ENCODE assay signal across 18 cellular contexts in the genomic region with DNA sequence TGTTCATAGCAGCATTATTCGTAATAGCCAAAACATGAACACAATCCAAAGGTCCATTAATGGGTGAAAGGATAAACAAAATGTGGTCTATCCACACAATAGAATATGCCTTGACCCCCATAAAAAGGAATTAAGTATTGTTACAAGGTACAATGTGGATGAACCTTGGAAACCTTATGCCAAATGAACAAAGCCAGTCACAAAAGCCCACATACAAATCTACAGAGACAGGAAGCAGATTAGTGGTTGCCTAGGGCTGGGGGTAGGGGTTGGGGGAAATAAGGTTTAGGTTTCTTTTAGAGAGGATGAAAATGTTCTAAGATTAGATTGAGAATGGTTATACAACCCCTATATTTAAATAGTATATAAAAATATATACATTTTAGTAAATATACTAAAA. TPM values are rescaled to one million over a fixed set of nuclear protein-coding genes. Genes with fewer than 3 reads are reported as not detected.
DNase-seq lines count a peak whose midpoint lies in the region; ATAC-seq and TF ChIP-seq lines count a peak whose summit lies in the region.
"Had no signal": no experiment of that assay in that cellular context is flagged by ENCODE, and none has a peak within 500 bp of the region (broad histone marks: within the 10 kb centered on the region; RNA-seq: fewer than 3 reads in every experiment).

No MANE protein-coding gene starts in this region.

- no peaks in the 10 kb centered on the region for H3K36me3 ChIP-seq in adrenal gland (replicated peaks in 1 of 2)

- no peaks in the 10 kb centered on the region for H3K36me3 Mint-ChIP-seq in activated naive CD4-positive, alpha-beta T cell treated with anti-CD3 and anti-CD28 coated beads, Interleukin-2, amount 50 U/mL, for 24 hours
- no peaks in the 10 kb centered on the region for H3K36me3 Mint-ChIP-seq in T-helper 17 cell (ENCODE audit: low read depth)
- H3K36me3 Mint-ChIP-seq in stimulated activated effector memory CD8-positive, alpha-beta T cell treated with anti-CD3 and anti-CD28 coated beads, Interleukin-12 subunit alpha, Interleukin-12 subunit beta, amount 100 ng/mL, for 72 hours, result peaks cover 30% of the 10 kb centered on the region

- TF ChIP-seq CTCF in adrenal gland (IDR thresholded peaks at IDR 0.05), result no peak

- peaks cover 96% of the 10 kb centered on the region for H3K4me1 Mint-ChIP-seq in activated naive CD4-positive, alpha-beta T cell treated with anti-CD3 and anti-CD28 coated beads, Interleukin-2, amount 50 U/mL, for 24 hours
- peaks cover 69% of the 10 kb centered on the region for H3K4me1 Mint-ChIP-seq in T-helper 17 cell
- peaks cover 93% of the 10 kb centered on the region for H3K4me1 Mint-ChIP-seq in stimulated activated effector memory CD8-positive, alpha-beta T cell treated with anti-CD3 and anti-CD28 coated beads, Interleukin-12 subunit alpha, Interleukin-12 subunit beta, amount 100 ng/mL, for 72 hours

- H3K27ac Mint-ChIP-seq in activated naive CD4-positive, alpha-beta T cell treated with anti-CD3 and anti-CD28 coated beads, Interleukin-2, amount 50 U/mL, for 24 hours, result peak overlapping the region; percentile 88
- H3K27ac Mint-ChIP-seq in T-helper 17 cell, result peak overlapping the region; percentile 95
- peak overlapping the region; percentile 86 for H3K27ac Mint-ChIP-seq in stimulated activated effector memory CD8-positive, alpha-beta T cell treated with anti-CD3 and anti-CD28 coated beads, Interleukin-12 subunit alpha, Interleukin-12 subunit beta, amount 100 ng/mL, for 72 hours
- H3K27ac Mint-ChIP-seq: memory B cell had no signal

- H3K27ac ChIP-seq in adrenal gland, result no peak overlapping the region

- H3K27me3 ChIP-seq in adrenal gland, result no peaks in the 10 kb centered on the region

- TF ChIP-seq POLR2A in adrenal gland (IDR thresholded peaks at IDR 0.05), result no peak

- no peaks in the 10 kb centered on the region for H3K27me3 Mint-ChIP-seq in activated naive CD4-positive, alpha-beta T cell treated with anti-CD3 and anti-CD28 coated beads, Interleukin-2, amount 50 U/mL, for 24 hours
- no peaks in the 10 kb centered on the region for H3K27me3 Mint-ChIP-seq in T-helper 17 cell
- H3K27me3 Mint-ChIP-seq: memory B cell, naive B cell had no signal

- 97 to 100% (median 100%) methylated on average over 1 of the region's 1 CpG for WGBS in adrenal gland, 4 donors

- H3K9me3 ChIP-seq in T-helper 17 cell (ENCODE audit: control insufficient read depth, low read length, poor library complexity, severe bottlenecking) (no peaks in the 10 kb centered on the region), adrenal gland (replicated peaks in 1 of 3) (no peaks in the 10 kb centered on the region)
- H3K9me3 ChIP-seq: Caco-2 had no signal

- peak overlapping the region; percentile 47 for H3K4me3 Mint-ChIP-seq in activated naive CD4-positive, alpha-beta T cell treated with anti-CD3 and anti-CD28 coated beads, Interleukin-2, amount 50 U/mL, for 24 hours
- H3K4me3 Mint-ChIP-seq in T-helper 17 cell, result peak overlapping the region; percentile 44
- H3K4me3 Mint-ChIP-seq in stimulated activated effector memory CD8-positive, alpha-beta T cell treated with anti-CD3 and anti-CD28 coated beads, Interleukin-12 subunit alpha, Interleukin-12 subunit beta, amount 100 ng/mL, for 72 hours, result peak overlapping the region; percentile 14
- H3K4me3 Mint-ChIP-seq: activated T-cell treated with anti-CD3 and anti-CD28 coated beads, Interleukin-2, amount 50 U/mL, for 4 hours; memory B cell; naive B cell had no signal

- intact Hi-C loops in adrenal gland (cut with DNase I), result no loop called here

- H3K4me1 ChIP-seq in adrenal gland (replicated peaks in 1 of 2), result peaks cover 8 to 49% of the 10 kb centered on the region in 2 donors

- no peak for DNase-seq in activated naive CD4-positive, alpha-beta T cell treated with anti-CD3 and anti-CD28 coated beads, Interleukin-2, amount 50 U/mL, for 16 hours
- no peak for DNase-seq in T-helper 17 cell
- peak; percentile 42 for DNase-seq in central memory CD4-positive, alpha-beta T cell
- DNase-seq in stimulated activated effector memory CD8-positive, alpha-beta T cell treated with anti-CD3 and anti-CD28 coated beads, Interleukin-12 subunit alpha, Interleukin-12 subunit beta, amount 100 ng/mL, for 72 hours (ENCODE audit: low spot score in 2 of 2), result no peak
- DNase-seq in adrenal gland, result no peak
- DNase-seq in RKO (ENCODE audit: low spot score), result no peak
- no peak for DNase-seq in HuH-7 (ENCODE audit: low spot score)
- DNase-seq: activated CD4-positive, CD25-positive, alpha-beta regulatory T cell treated with anti-CD3 and anti-CD28 coated beads, Interleukin-2, amount 50 U/mL, for 72 hours; activated T-cell treated with anti-CD3 and anti-CD28 coated beads, Interleukin-2, amount 50 U/mL, for 4 hours; anterior cingulate cortex; Caco-2; GOT3; islet precursor cell; naive B cell; NCI-H1105; NCI-H526 had no signal

- H3K9me3 Mint-ChIP-seq in activated naive CD4-positive, alpha-beta T cell treated with anti-CD3 and anti-CD28 coated beads, Interleukin-2, amount 50 U/mL, for 24 hours, result no peaks in the 10 kb centered on the region
- no peaks in the 10 kb centered on the region for H3K9me3 Mint-ChIP-seq in stimulated activated effector memory CD8-positive, alpha-beta T cell treated with anti-CD3 and anti-CD28 coated beads, Interleukin-12 subunit alpha, Interleukin-12 subunit beta, amount 100 ng/mL, for 72 hours
- H3K9me3 Mint-ChIP-seq: activated T-cell treated with anti-CD3 and anti-CD28 coated beads, Interleukin-2, amount 50 U/mL, for 4 hours; memory B cell; naive B cell had no signal

- no peak overlapping the region for H3K4me3 ChIP-seq in adrenal gland

- no peak for ATAC-seq in T-helper 17 cell
- ATAC-seq in stimulated activated effector memory CD8-positive, alpha-beta T cell treated with anti-CD3 and anti-CD28 coated beads, Interleukin-12 subunit alpha, Interleukin-12 subunit beta, amount 100 ng/mL, for 72 hours, result no peak
- ATAC-seq: activated T-cell treated with anti-CD3 and anti-CD28 coated beads, Interleukin-2, amount 50 U/mL, for 4 hours had no signal

RNA-seq across cellular contexts. Expression of gene PIP4K2A, which starts 34.8 kb away (rescaled TPM):
- total RNA-seq in T-helper 17 cell (100 to 1,000 TPM; 167 to 205 TPM), adrenal gland (10 to 100 TPM; 23.8 to 70.6 (median 29.3) TPM)
- polyA plus RNA-seq in adrenal gland, result 10 to 100 TPM; 12.3 to 38.9 (median 13.4) TPM
